ENCODE assay signal across 19 cellular contexts in genomic region chr13:30034448-30034795, GRCh38.
DNase-seq lines count a peak whose midpoint lies in the region; ATAC-seq and TF ChIP-seq lines count a peak whose summit lies in the region.
"Had no signal": no experiment of that assay in that cellular context is flagged by ENCODE, and none has a peak within 500 bp of the region (broad histone marks: within the 10 kb centered on the region; RNA-seq: fewer than 3 reads in every experiment).

No MANE protein-coding gene starts in this region.

- ATAC-seq in GM21576 (IDR thresholded peaks at IDR 0.05; ENCODE audit: unreplicated experiment) = no peak
- ATAC-seq: activated CD8-positive, alpha-beta T cell treated with anti-CD3 and anti-CD28 coated beads for 36 hours; activated T-cell treated with anti-CD3 and anti-CD28 coated beads, Interleukin-2, amount 50 U/mL, for 72 hours had no signal

- no peaks in the 10 kb centered on the region for H3K9me2 ChIP-seq in MM.1S (replicated peaks; ENCODE audit: insufficient read depth, low read length)

- TF ChIP-seq CTCF in lower leg skin (IDR thresholded peaks at IDR 0.05) = no peak
- no peak for TF ChIP-seq CTCF in MM.1S (IDR thresholded peaks at IDR 0.05; ENCODE audit: low read length)
- no peak for TF ChIP-seq CTCF in adrenal gland (IDR thresholded peaks at IDR 0.05)

- no peaks in the 10 kb centered on the region for H3F3A ChIP-seq in MM.1S (ENCODE audit: insufficient read depth, low read length)

- H3K9ac ChIP-seq in skeletal muscle tissue (ENCODE audit: low read depth in 1 of 3, low read length in 3 of 3) (no peak overlapping the region), MM.1S (ENCODE audit: low read length) (no peak overlapping the region)

- H3K4me3 ChIP-seq in SJCRH30 (no peak overlapping the region), skeletal muscle tissue (ENCODE audit: low read length in 3 of 3) (no peak overlapping the region), lower leg skin (ENCODE audit: low read depth, poor library complexity, severe bottlenecking) (no peak overlapping the region), MM.1S (ENCODE audit: low read length) (no peak overlapping the region), adrenal gland (no peak overlapping the region)
- H3K4me3 ChIP-seq: cardiac muscle cell, spleen, transverse colon had no signal

- H3K79me2 ChIP-seq in MM.1S (ENCODE audit: low read length) = no peaks in the 10 kb centered on the region

- no peak for TF ChIP-seq POLR2A in lower leg skin (IDR thresholded peaks at IDR 0.05)
- no peak for TF ChIP-seq POLR2A in adrenal gland (IDR thresholded peaks at IDR 0.05)

- H3K36me3 ChIP-seq in SJCRH30 (no peaks in the 10 kb centered on the region), skeletal muscle tissue (ENCODE audit: control insufficient read depth in 3 of 3, insufficient read depth in 3 of 3, low read length in 3 of 3) (no peaks in the 10 kb centered on the region), MM.1S (replicated peaks; ENCODE audit: insufficient read depth, low read length) (no peaks in the 10 kb centered on the region), adrenal gland (replicated peaks in 1 of 2) (no peaks in the 10 kb centered on the region)
- H3K36me3 ChIP-seq: cardiac muscle cell, spleen, transverse colon, WERI-Rb-1 had no signal

- peak; percentile 21 for DNase-seq in EH (ENCODE audit: low read depth)
- DNase-seq in SJCRH30 = no peak
- peak; percentile 63 for DNase-seq in globus pallidus (ENCODE audit: low spot score)
- DNase-seq in lower leg skin (ENCODE audit: low spot score in 2 of 2) = no peak
- DNase-seq in MM.1S = no peak
- DNase-seq in adrenal gland = no peak
- DNase-seq: activated CD8-positive, alpha-beta T cell treated with anti-CD3 and anti-CD28 coated beads for 36 hours; activated T-cell treated with anti-CD3 and anti-CD28 coated beads, Interleukin-2, amount 50 U/mL, for 72 hours; NCI-H1417 treated with DMSO at 0.1 percent for 48 hours; NK-92 treated with Interleukin-12 subunit alpha and Interleukin-12 subunit beta, amount 100 ng/mL, for 24 hours; spleen; T-helper 1 cell; transverse colon; WERI-Rb-1 had no signal

- no peak overlapping the region for H3K4me2 ChIP-seq in MM.1S (ENCODE audit: low read depth, low read length)

- H3K27ac ChIP-seq in SJCRH30 (peak overlapping the region; percentile 16; the same call in 1 of the 2 replicates), skeletal muscle tissue (ENCODE audit: low read depth, low read length) (peak overlapping the region; percentile 19), MM.1S (ENCODE audit: low read length) (no peak overlapping the region), adrenal gland (no peak overlapping the region)
- H3K27ac ChIP-seq: C4-2B, cardiac muscle cell, RWPE1, spleen, WERI-Rb-1 had no signal

- no peaks in the 10 kb centered on the region for H3K9me3 ChIP-seq in SJCRH30 (replicated peaks)
- H3K9me3 ChIP-seq in skeletal muscle tissue (ENCODE audit: control insufficient read depth in 3 of 3, low read length in 3 of 3) = no peaks in the 10 kb centered on the region
- no peaks in the 10 kb centered on the region for H3K9me3 ChIP-seq in MM.1S (replicated peaks; ENCODE audit: insufficient read depth, low read length)
- no peaks in the 10 kb centered on the region for H3K9me3 ChIP-seq in adrenal gland (replicated peaks in 1 of 3)
- H3K9me3 ChIP-seq: spleen, transverse colon had no signal

- H4K20me1 ChIP-seq in MM.1S (ENCODE audit: insufficient read depth, low read length) = no peaks in the 10 kb centered on the region

- H2AFZ ChIP-seq in MM.1S (ENCODE audit: low read length) = no peak overlapping the region

- intact Hi-C loops in lower leg skin (cut with DNase I; ENCODE audit: low total_unique reads) = no loop called here
- intact Hi-C loops in adrenal gland (cut with DNase I) = no loop called here

- 58 to 67% methylated on average over 4 of the region's 4 CpGs for WGBS in lower leg skin, 2 donors
- 83 to 85% (median 84%) methylated on average over 4 of the region's 4 CpGs for WGBS in adrenal gland, 4 donors

- peaks cover 36% of the 10 kb centered on the region for H3K4me1 ChIP-seq in SJCRH30
- H3K4me1 ChIP-seq in skeletal muscle tissue (ENCODE audit: control insufficient read depth in 3 of 3, insufficient read depth in 3 of 3, low read length in 3 of 3) = peaks cover 5 to 9% (median 6%) of the 10 kb centered on the region in 3 donors
- H3K4me1 ChIP-seq in MM.1S (ENCODE audit: low read length) = no peaks in the 10 kb centered on the region
- H3K4me1 ChIP-seq in adrenal gland (replicated peaks in 1 of 2) = no peaks in the 10 kb centered on the region
- H3K4me1 ChIP-seq: spleen, transverse colon had no signal

- H3K27me3 ChIP-seq in SJCRH30 (no peaks in the 10 kb centered on the region), skeletal muscle tissue (ENCODE audit: control insufficient read depth in 3 of 3, insufficient read depth in 3 of 3, low read length in 3 of 3) (peaks cover 0 to 6% (median 0%) of the 10 kb centered on the region in 3 donors), MM.1S (replicated peaks; ENCODE audit: insufficient read depth, low read length) (no peaks in the 10 kb centered on the region), adrenal gland (no peaks in the 10 kb centered on the region)
- H3K27me3 ChIP-seq: cardiac muscle cell, transverse colon had no signal

Comparison
In these comparisons a context has a peak if more than half of its experiments do, and no peak if none do; other contexts are left out.
1. DNase-seq: peak in EH (single experiment) and globus pallidus (single experiment); none in SJCRH30 (0 of 2), lower leg skin (0 of 2), MM.1S (single experiment) and adrenal gland (0 of 7).
2. H3K27ac ChIP-seq: peak in SJCRH30 (single experiment) and skeletal muscle tissue (single experiment); none in MM.1S (single experiment) and adrenal gland (0 of 5).